ENCODE assay signal across 1 cellular context in genomic region chr7:31707089-31707488, GRCh38.
TF ChIP-seq lines count a peak whose summit lies in the region.

No MANE protein-coding gene starts in this region.

TF ChIP-seq in WTC11, 78 proteins besides CTCF, POLR2A, EP300 and RAD21 (continued from another document):
- no peak for TF ChIP-seq PRDM15 (CRISPR knock-in tag; IDR thresholded peaks at IDR 0.05)
- no peak for TF ChIP-seq ZNF396 (CRISPR knock-in tag; IDR thresholded peaks at IDR 0.05; ENCODE audit: borderline replicate concordance)
- no peak for TF ChIP-seq ZNF416 (CRISPR knock-in tag; IDR thresholded peaks at IDR 0.05)
- no peak for TF ChIP-seq CBFB (CRISPR knock-in tag; IDR thresholded peaks at IDR 0.05; ENCODE audit: low read depth)
- TF ChIP-seq HMGXB4 (CRISPR knock-in tag; IDR thresholded peaks at IDR 0.05) = no peak
- no peak for TF ChIP-seq ATF1 (CRISPR knock-in tag; IDR thresholded peaks at IDR 0.05)
- TF ChIP-seq JUN (CRISPR knock-in tag; IDR thresholded peaks at IDR 0.05) = no peak
- TF ChIP-seq AFF4 (CRISPR knock-in tag; IDR thresholded peaks at IDR 0.05; ENCODE audit: borderline replicate concordance) = no peak
- TF ChIP-seq GABPB1 (CRISPR knock-in tag; IDR thresholded peaks at IDR 0.05) = no peak
- no peak for TF ChIP-seq ZNF317 (CRISPR knock-in tag; IDR thresholded peaks at IDR 0.05; ENCODE audit: borderline replicate concordance, low read depth)
- TF ChIP-seq GTF2I (CRISPR knock-in tag; conservative IDR thresholded peaks at IDR 0.05) = no peak
- TF ChIP-seq TP53 (CRISPR knock-in tag; IDR thresholded peaks at IDR 0.05) = no peak
